21 cellular contexts compared by ENCODE assay signal in the genomic region with DNA sequence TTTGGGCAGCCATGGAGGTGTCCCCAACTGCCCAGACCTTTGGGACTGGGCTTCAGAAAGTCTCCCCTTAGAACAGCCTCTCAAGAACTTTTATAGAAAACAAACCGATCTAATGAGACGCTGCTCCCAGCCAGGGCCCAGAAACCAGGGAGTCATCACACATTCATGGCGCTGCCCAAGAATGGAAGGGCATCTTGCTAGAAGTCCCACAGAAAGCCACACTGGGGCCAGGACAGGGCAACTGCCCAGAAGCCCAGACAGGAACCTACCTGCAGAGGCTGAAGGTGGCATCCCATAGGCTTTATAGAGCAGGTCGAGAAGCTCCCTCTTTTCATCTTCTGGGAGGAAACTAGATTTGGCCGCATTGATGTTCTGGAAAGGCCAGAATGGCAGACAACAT. TPM values are rescaled to one million over a fixed set of nuclear protein-coding genes. Genes with fewer than 3 reads are reported as not detected.
A peak's percentile ranks its signal among the peaks of the same experiment; 100 is the strongest.
DNase-seq lines count a peak whose midpoint lies in the region; ATAC-seq, FAIRE-seq and TF ChIP-seq lines count a peak whose summit lies in the region.
"Had no signal": no experiment of that assay in that cellular context is flagged by ENCODE, and none has a peak within 500 bp of the region (broad histone marks: within the 10 kb centered on the region; RNA-seq: fewer than 3 reads in every experiment).

No MANE protein-coding gene starts in this region.

- H3K27ac ChIP-seq in left ventricle myocardium inferior (replicated peaks) (peak overlapping the region; percentile 3), heart left ventricle (peak overlapping the region in 3 of 12 donors; percentile 4 to 5 (median 5)), OCI-LY7 (ENCODE audit: low read depth, low read length, poor library complexity, severe bottlenecking) (peak overlapping the region; percentile 93), endothelial cell of umbilical vein (ENCODE audit: insufficient read depth, low read depth, low read length) (no peak overlapping the region)
- H3K27ac ChIP-seq: A549 had no signal

- H3K4me1 ChIP-seq in left ventricle myocardium inferior (peaks cover 66% of the 10 kb centered on the region), heart left ventricle (peaks cover 13 to 47% (median 30%) of the 10 kb centered on the region in 12 donors), OCI-LY7 (ENCODE audit: insufficient read depth, low read length, poor library complexity, severe bottlenecking) (peaks cover 45% of the 10 kb centered on the region), endothelial cell of umbilical vein (ENCODE audit: control insufficient read depth, extremely low read depth, insufficient read depth, low read length) (no peaks in the 10 kb centered on the region)
- H3K4me1 ChIP-seq: A549 had no signal

- H3K27me3 Mint-ChIP-seq in stimulated activated naive B cell treated with anti-CD40 and anti-IgM and Interleukin-4, amounts not matched to agents 10 μg/mL and 1 μg/mL and 100 μg/mL, for 72 hours: no peaks in the 10 kb centered on the region
- H3K27me3 Mint-ChIP-seq in activated CD4-positive, alpha-beta memory T cell treated with anti-CD3 and anti-CD28 coated beads for 36 hours: no peaks in the 10 kb centered on the region
- H3K27me3 Mint-ChIP-seq in activated CD8-positive, alpha-beta memory T cell treated with anti-CD3 and anti-CD28 coated beads, Interleukin-2, amount 10 ng/mL, durations not matched to agents 7 days and 5 days: no peaks in the 10 kb centered on the region

- ATAC-seq in heart left ventricle: no peak
- ATAC-seq in stimulated activated naive B cell treated with anti-CD40 and anti-IgM and Interleukin-4, amounts not matched to agents 10 μg/mL and 1 μg/mL and 100 μg/mL, for 72 hours (replicated peaks): no peak
- ATAC-seq in activated CD8-positive, alpha-beta memory T cell treated with anti-CD3 and anti-CD28 coated beads, Interleukin-2, amount 10 ng/mL, durations not matched to agents 7 days and 5 days: no peak
- ATAC-seq: A549, GM23338, HCT116 had no signal

- H3K4me3 Mint-ChIP-seq in stimulated activated naive B cell treated with anti-CD40 and anti-IgM and Interleukin-4, amounts not matched to agents 10 μg/mL and 1 μg/mL and 100 μg/mL, for 72 hours: no peak overlapping the region
- H3K4me3 Mint-ChIP-seq in activated CD4-positive, alpha-beta memory T cell treated with anti-CD3 and anti-CD28 coated beads for 36 hours: no peak overlapping the region
- H3K4me3 Mint-ChIP-seq in activated CD8-positive, alpha-beta memory T cell treated with anti-CD3 and anti-CD28 coated beads, Interleukin-2, amount 10 ng/mL, durations not matched to agents 7 days and 5 days: no peak overlapping the region
- H3K4me3 Mint-ChIP-seq: CD14-positive monocyte, GM23338 had no signal

- H3K79me2 ChIP-seq in OCI-LY7 (ENCODE audit: insufficient read depth, low read depth, low read length): no peaks in the 10 kb centered on the region
- no peaks in the 10 kb centered on the region for H3K79me2 ChIP-seq in endothelial cell of umbilical vein (ENCODE audit: control insufficient read depth, insufficient read depth, low read length)

- H2AFZ ChIP-seq in OCI-LY7 (ENCODE audit: low read length): no peak overlapping the region
- H2AFZ ChIP-seq in endothelial cell of umbilical vein (ENCODE audit: low read depth, low read length): no peak overlapping the region
- H2AFZ ChIP-seq: GM23338 had no signal

- DNase-seq in left ventricle myocardium inferior (no peak), heart left ventricle (no peak), OCI-LY7 (ENCODE audit: low spot score) (no peak), endothelial cell of umbilical vein (ENCODE audit: low read depth, low spot score) (no peak), NCI-H2171 treated with DMSO at 0.1 percent for 48 hours (lab: John Stamatoyannopoulos, UW) (no peak)
- no peak for DNase-seq in stimulated activated naive B cell treated with anti-CD40 and anti-IgM and Interleukin-4, amounts not matched to agents 10 μg/mL and 1 μg/mL and 100 μg/mL, for 72 hours
- DNase-seq in activated CD4-positive, alpha-beta memory T cell treated with anti-CD3 and anti-CD28 coated beads for 36 hours: no peak
- DNase-seq in activated CD8-positive, alpha-beta memory T cell treated with anti-CD3 and anti-CD28 coated beads, Interleukin-2, amount 10 ng/mL, durations not matched to agents 7 days and 5 days: no peak
- DNase-seq: DMS79; NCI-H1436; NCI-H2029; NCI-H2171; NCI-H446 treated with DMSO at 0.1 percent for 48 hours; NK-92 treated with Interleukin-12 subunit alpha and Interleukin-12 subunit beta, amount 100 ng/mL, for 24 hours; SHP77; SK-N-SH had no signal

- H3K4me1 Mint-ChIP-seq in stimulated activated naive B cell treated with anti-CD40 and anti-IgM and Interleukin-4, amounts not matched to agents 10 μg/mL and 1 μg/mL and 100 μg/mL, for 72 hours: peaks cover 40 to 50% of the 10 kb centered on the region in 2 donors
- H3K4me1 Mint-ChIP-seq in activated CD4-positive, alpha-beta memory T cell treated with anti-CD3 and anti-CD28 coated beads for 36 hours (ENCODE audit: low read depth): peaks cover 31% of the 10 kb centered on the region
- H3K4me1 Mint-ChIP-seq in activated CD8-positive, alpha-beta memory T cell treated with anti-CD3 and anti-CD28 coated beads, Interleukin-2, amount 10 ng/mL, durations not matched to agents 7 days and 5 days: peaks cover 26% of the 10 kb centered on the region

- FAIRE-seq in endothelial cell of umbilical vein (lab: Jason Lieb, UNC): no peak
- FAIRE-seq: A549, GM18507 had no signal

- CTCF ChIA-PET in OCI-LY7 (lab: Charles Lee; ENCODE audit: unreplicated experiment) (no interaction called here), endothelial cell of umbilical vein (lab: Charles Lee) (interaction anchor here (0.7 kb wide), 1 partner anchor 13 kb away, joined by 3 read pairs; no protein-coding TSS in a partner anchor)
- CTCF ChIA-PET in activated CD4-positive, alpha-beta memory T cell treated with anti-CD3 and anti-CD28 coated beads for 36 hours (lab: Charles Lee): interaction anchor here (0.6 to 1.4 kb wide), 3 partner anchors 10 to 403 kb away, joined by 3 read pairs; no protein-coding TSS in a partner anchor
- CTCF ChIA-PET in activated CD8-positive, alpha-beta memory T cell treated with anti-CD3 and anti-CD28 coated beads, Interleukin-2, amount 10 ng/mL, durations not matched to agents 7 days and 5 days (lab: Charles Lee): no interaction called here

- no peaks in the 10 kb centered on the region for H3K27me3 ChIP-seq in left ventricle myocardium inferior (ENCODE audit: low read depth)
- no peaks in the 10 kb centered on the region for H3K27me3 ChIP-seq in heart left ventricle
- H3K27me3 ChIP-seq in endothelial cell of umbilical vein (ENCODE audit: control insufficient read depth in 2 of 2, insufficient read depth in 2 of 2, low read length in 2 of 2): no peaks in the 10 kb centered on the region

- H3K9me3 ChIP-seq in left ventricle myocardium inferior (replicated peaks) (no peaks in the 10 kb centered on the region), heart left ventricle (peaks cover 0 to 7% (median 0%) of the 10 kb centered on the region in 12 donors), OCI-LY7 (ENCODE audit: low read length) (peaks cover 24% of the 10 kb centered on the region), endothelial cell of umbilical vein (replicated peaks; ENCODE audit: control insufficient read depth, insufficient read depth, low read length) (no peaks in the 10 kb centered on the region)
- H3K9me3 ChIP-seq: SK-N-SH had no signal

- H4K20me1 ChIP-seq in OCI-LY7 (ENCODE audit: insufficient read depth, low read length) (no peaks in the 10 kb centered on the region), endothelial cell of umbilical vein (replicated peaks; ENCODE audit: control insufficient read depth, extremely low read depth, insufficient read depth, low read length) (no peaks in the 10 kb centered on the region)

- no peak overlapping the region for H3K9ac ChIP-seq in endothelial cell of umbilical vein (replicated peaks; ENCODE audit: extremely low read depth, insufficient read depth, low read length)
- H3K9ac ChIP-seq: SK-N-SH had no signal

- H3K9me2 ChIP-seq in OCI-LY7 (ENCODE audit: insufficient read depth, low read length): no peaks in the 10 kb centered on the region
- H3K9me2 ChIP-seq: SK-N-SH had no signal

- H3K4me3 ChIP-seq in left ventricle myocardium inferior (no peak overlapping the region), heart left ventricle (no peak overlapping the region), OCI-LY7 (ENCODE audit: low read depth, low read length, poor library complexity, severe bottlenecking) (no peak overlapping the region), endothelial cell of umbilical vein (replicated peaks in 1 of 3; ENCODE audit: insufficient read depth in 1 of 3, low read depth in 1 of 3, low read length in 3 of 3) (no peak overlapping the region)
- H3K4me3 ChIP-seq: A549, GM23338 had no signal

- intact Hi-C loops in left ventricle myocardium inferior (cut with micrococcal nuclease) (no loop called here), heart left ventricle (cut with DNase I) (no loop called here), OCI-LY7 (cut with micrococcal nuclease; ENCODE audit: unreplicated experiment) (no loop called here), endothelial cell of umbilical vein (cut with micrococcal nuclease) (loop anchor here (2.0 kb wide), 1 partner anchor 63 kb away; no protein-coding TSS in a partner anchor)
- intact Hi-C loops in activated CD4-positive, alpha-beta memory T cell treated with anti-CD3 and anti-CD28 coated beads for 36 hours (cut with micrococcal nuclease): no loop called here

- peaks cover 88% of the 10 kb centered on the region for H3K36me3 ChIP-seq in left ventricle myocardium inferior
- peaks cover 0 to 96% (median 71%) of the 10 kb centered on the region in 9 donors for H3K36me3 ChIP-seq in heart left ventricle
- H3K36me3 ChIP-seq in OCI-LY7 (ENCODE audit: insufficient read depth, low read length): peaks cover 98% of the 10 kb centered on the region
- H3K36me3 ChIP-seq in endothelial cell of umbilical vein (ENCODE audit: control insufficient read depth in 2 of 2, extremely low read depth in 1 of 2, insufficient read depth in 2 of 2, low read length in 2 of 2): peaks cover 4 to 39% of the 10 kb centered on the region in 2 experiments

- TF ChIP-seq POLR2A in heart left ventricle (IDR thresholded peaks at IDR 0.05) (no peak), endothelial cell of umbilical vein (IDR thresholded peaks at IDR 0.05; ENCODE audit: low read depth, low read length) (no peak)

- H3K36me3 Mint-ChIP-seq in stimulated activated naive B cell treated with anti-CD40 and anti-IgM and Interleukin-4, amounts not matched to agents 10 μg/mL and 1 μg/mL and 100 μg/mL, for 72 hours: peaks cover 71 to 90% of the 10 kb centered on the region in 2 donors
- peaks cover 57% of the 10 kb centered on the region for H3K36me3 Mint-ChIP-seq in activated CD4-positive, alpha-beta memory T cell treated with anti-CD3 and anti-CD28 coated beads for 36 hours
- peaks cover 68% of the 10 kb centered on the region for H3K36me3 Mint-ChIP-seq in activated CD8-positive, alpha-beta memory T cell treated with anti-CD3 and anti-CD28 coated beads, Interleukin-2, amount 10 ng/mL, durations not matched to agents 7 days and 5 days

- no peaks in the 10 kb centered on the region for H3K9me1 ChIP-seq in endothelial cell of umbilical vein (replicated peaks; ENCODE audit: control insufficient read depth, extremely low read depth, insufficient read depth, low read length)

- no peak overlapping the region for H3K4me2 ChIP-seq in OCI-LY7 (ENCODE audit: low read length)
- no peak overlapping the region for H3K4me2 ChIP-seq in endothelial cell of umbilical vein (ENCODE audit: insufficient read depth, low read length)
- H3K4me2 ChIP-seq: A549, GM23338, SK-N-SH had no signal

- dilution Hi-C loops in endothelial cell of umbilical vein (cut with MboI; ENCODE audit: extremely low pct_ligation_motif_present, low sequenced_read_pairs): no loop called here

- POLR2A ChIA-PET in OCI-LY7 (lab: Charles Lee): no interaction called here
- POLR2A ChIA-PET in endothelial cell of umbilical vein (lab: Charles Lee): no interaction called here
- POLR2A ChIA-PET in activated CD4-positive, alpha-beta memory T cell treated with anti-CD3 and anti-CD28 coated beads for 36 hours (lab: Charles Lee): no interaction called here

- H3K9me3 Mint-ChIP-seq in stimulated activated naive B cell treated with anti-CD40 and anti-IgM and Interleukin-4, amounts not matched to agents 10 μg/mL and 1 μg/mL and 100 μg/mL, for 72 hours: peaks cover 0 to 3% of the 10 kb centered on the region in 2 donors
- no peaks in the 10 kb centered on the region for H3K9me3 Mint-ChIP-seq in activated CD4-positive, alpha-beta memory T cell treated with anti-CD3 and anti-CD28 coated beads for 36 hours
- no peaks in the 10 kb centered on the region for H3K9me3 Mint-ChIP-seq in activated CD8-positive, alpha-beta memory T cell treated with anti-CD3 and anti-CD28 coated beads, Interleukin-2, amount 10 ng/mL, durations not matched to agents 7 days and 5 days (ENCODE audit: low read depth)
- H3K9me3 Mint-ChIP-seq: GM23338 had no signal

- WGBS in heart left ventricle, 4 donors: 95 to 98% (median 97%) methylated on average over 5 of the region's 5 CpGs

- no TSS peak for BruUV-seq in OCI-LY7 (replicated peaks; lab: Mats Ljungman, UMichigan)
- BruUV-seq in endothelial cell of umbilical vein (replicated peaks; lab: Mats Ljungman, UMichigan): no TSS peak

- TF ChIP-seq CTCF in left ventricle myocardium inferior (IDR thresholded peaks at IDR 0.05; ENCODE audit: borderline replicate concordance) (no peak), heart left ventricle (IDR thresholded peaks at IDR 0.05) (no peak), OCI-LY7 (conservative IDR thresholded peaks at IDR 0.05; ENCODE audit: low read length) (no peak), endothelial cell of umbilical vein (IDR thresholded peaks at IDR 0.05; ENCODE audit: extremely low read depth in 1 of 2, insufficient read depth in 1 of 2, low read depth in 1 of 2, low read length in 2 of 2) (no peak)

- peak overlapping the region; percentile 89 for H3K27ac Mint-ChIP-seq in stimulated activated naive B cell treated with anti-CD40 and anti-IgM and Interleukin-4, amounts not matched to agents 10 μg/mL and 1 μg/mL and 100 μg/mL, for 72 hours
- H3K27ac Mint-ChIP-seq in activated CD4-positive, alpha-beta memory T cell treated with anti-CD3 and anti-CD28 coated beads for 36 hours: no peak overlapping the region
- H3K27ac Mint-ChIP-seq in activated CD8-positive, alpha-beta memory T cell treated with anti-CD3 and anti-CD28 coated beads, Interleukin-2, amount 10 ng/mL, durations not matched to agents 7 days and 5 days: no peak overlapping the region
- H3K27ac Mint-ChIP-seq: GM23338 had no signal

RNA-seq across cellular contexts. Expression of a gene that starts 31.5 kb away (rescaled TPM):
- 6.7 TPM for total RNA-seq in left ventricle myocardium inferior
- total RNA-seq in heart left ventricle: 10 to 100 TPM in 2 of 9 donors, 1 to 10 TPM in 7; 2.5 to 11.5 (median 6.0) TPM
- 10 to 100 TPM in 1 of 2 donors, 1 to 10 TPM in 1; 6.4 to 10.9 TPM for polyA plus RNA-seq in heart left ventricle
- total RNA-seq in OCI-LY7 (2014; rRNA removed; shearing (Covaris generic)): 67.0 and 78.2 TPM in 2 replicates
- 142 and 158 TPM in 2 replicates for total RNA-seq in OCI-LY7 (2022)
- 26.3 and 33.2 TPM in 2 replicates for total RNA-seq in endothelial cell of umbilical vein
- 29.8 and 33.1 TPM in 2 replicates for polyA plus RNA-seq in endothelial cell of umbilical vein
- polyA plus RNA-seq in endothelial cell of umbilical vein (2011; cell fraction: cytosol; rRNA removed): 25.8 and 29.4 TPM in 2 replicates
- 49.2 and 50.3 TPM in 2 replicates for polyA plus RNA-seq in endothelial cell of umbilical vein (2011; cell fraction: nucleus; rRNA removed)
- polyA plus RNA-seq in endothelial cell of umbilical vein (2012): 23.0 and 30.6 TPM in 2 replicates
- polyA minus RNA-seq in endothelial cell of umbilical vein: 23.0 and 24.0 TPM in 2 replicates
- polyA minus RNA-seq in endothelial cell of umbilical vein (2011; cell fraction: cytosol; rRNA and poly(A)+ RNA removed): 9.2 TPM
- polyA minus RNA-seq in endothelial cell of umbilical vein (2011; cell fraction: nucleus; rRNA and poly(A)+ RNA removed): 9.7 and 13.6 TPM in 2 replicates
- total RNA-seq in activated CD4-positive, alpha-beta memory T cell treated with anti-CD3 and anti-CD28 coated beads for 36 hours: 10 to 100 TPM; 35.7 to 38.0 TPM
- 100 to 1,000 TPM in 1 of 2 experiments, 10 to 100 TPM in 1; 81.4 to 114 TPM for total RNA-seq in activated CD8-positive, alpha-beta memory T cell treated with anti-CD3 and anti-CD28 coated beads, Interleukin-2, amount 10 ng/mL, durations not matched to agents 7 days and 5 days

RNA-seq across cellular contexts. Expression of a gene that starts 37.7 kb away (rescaled TPM):
- total RNA-seq in left ventricle myocardium inferior: 172 TPM
- total RNA-seq in heart left ventricle: 100 to 1,000 TPM; 156 to 286 (median 200) TPM
- polyA plus RNA-seq in heart left ventricle: 100 to 1,000 TPM; 155 to 213 TPM
- 37.2 and 46.9 TPM in 2 replicates for total RNA-seq in OCI-LY7 (2014; rRNA removed; shearing (Covaris generic))
- total RNA-seq in OCI-LY7 (2022): 31.7 and 34.9 TPM in 2 replicates
- total RNA-seq in endothelial cell of umbilical vein: 127 and 135 TPM in 2 replicates
- polyA plus RNA-seq in endothelial cell of umbilical vein: 167 and 174 TPM in 2 replicates
- 167 and 187 TPM in 2 replicates for polyA plus RNA-seq in endothelial cell of umbilical vein (2011; cell fraction: cytosol; rRNA removed)
- polyA plus RNA-seq in endothelial cell of umbilical vein (2011; cell fraction: nucleus; rRNA removed): 71.4 and 78.6 TPM in 2 replicates
- polyA plus RNA-seq in endothelial cell of umbilical vein (2012): 153 and 185 TPM in 2 replicates
- polyA minus RNA-seq in endothelial cell of umbilical vein: 66.6 and 89.4 TPM in 2 replicates
- polyA minus RNA-seq in endothelial cell of umbilical vein (2011; cell fraction: cytosol; rRNA and poly(A)+ RNA removed): 6.9 TPM
- 29.8 and 37.1 TPM in 2 replicates for polyA minus RNA-seq in endothelial cell of umbilical vein (2011; cell fraction: nucleus; rRNA and poly(A)+ RNA removed)
- 1 to 10 TPM; 2.9 to 4.1 TPM for total RNA-seq in activated CD4-positive, alpha-beta memory T cell treated with anti-CD3 and anti-CD28 coated beads for 36 hours
- total RNA-seq in activated CD8-positive, alpha-beta memory T cell treated with anti-CD3 and anti-CD28 coated beads, Interleukin-2, amount 10 ng/mL, durations not matched to agents 7 days and 5 days: 1 to 10 TPM; 1.1 to 1.6 TPM

Comparison
In these comparisons a context has a peak if more than half of its experiments do, and no peak if none do; other contexts are left out.
1. RNA of a gene that starts 37.7 kb away (total RNA-seq): 156 to 286 TPM in heart left ventricle, 172 TPM in left ventricle myocardium inferior (single experiment), 127 to 135 TPM in endothelial cell of umbilical vein and 31.7 to 46.9 TPM in OCI-LY7; 2.9 to 4.1 TPM in activated CD4-positive, alpha-beta memory T cell treated with anti-CD3 and anti-CD28 coated beads for 36 hours and 1.1 to 1.6 TPM in activated CD8-positive, alpha-beta memory T cell treated with anti-CD3 and anti-CD28 coated beads, Interleukin-2, amount 10 ng/mL, durations not matched to agents 7 days and 5 days; every median in the first group is over 4 times any median in the second.
2. CTCF ChIA-PET loops: an anchor here in endothelial cell of umbilical vein (0.7 kb wide) and activated CD4-positive, alpha-beta memory T cell treated with anti-CD3 and anti-CD28 coated beads for 36 hours (0.6 to 1.4 kb wide); none called in OCI-LY7 and activated CD8-positive, alpha-beta memory T cell treated with anti-CD3 and anti-CD28 coated beads, Interleukin-2, amount 10 ng/mL, durations not matched to agents 7 days and 5 days.